8 cellular contexts compared by ENCODE assay signal in the genomic region with DNA sequence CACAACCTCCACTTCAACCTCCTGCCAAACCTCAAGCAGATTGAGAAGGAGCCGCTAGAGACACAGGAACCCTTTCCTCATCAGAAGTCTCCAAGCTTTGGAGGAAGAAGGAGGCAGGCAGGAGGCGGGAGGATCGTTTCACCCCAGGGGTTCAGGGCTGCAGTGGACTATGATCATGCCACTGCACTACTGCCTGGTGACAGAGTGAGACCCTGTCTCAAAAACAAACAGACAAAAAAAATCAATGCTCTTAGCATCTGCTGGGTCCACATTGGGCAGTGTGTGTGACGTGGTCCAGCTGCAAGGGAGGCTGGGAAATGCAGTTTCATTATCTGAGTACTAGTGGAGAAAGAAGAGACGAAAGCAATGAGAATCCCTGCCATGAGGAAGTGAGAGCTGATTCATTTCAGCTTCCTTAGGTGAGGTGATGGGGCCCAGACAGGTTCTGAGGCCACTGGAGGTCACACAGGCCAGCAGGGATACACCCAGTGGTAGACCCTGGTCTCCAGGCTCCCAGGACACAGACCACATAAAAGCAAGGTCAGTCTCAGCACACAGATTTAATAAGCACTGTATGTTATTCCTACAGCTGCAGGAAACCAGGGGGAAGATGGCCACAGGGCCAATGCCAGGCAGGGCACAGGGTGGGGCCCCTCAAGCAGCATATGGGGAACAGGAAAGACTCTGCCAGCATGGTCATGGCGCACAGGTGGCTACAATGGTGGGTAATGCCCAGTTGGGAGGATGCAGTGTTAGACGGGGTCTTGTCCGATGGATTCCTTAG. TPM values are rescaled to one million over a fixed set of nuclear protein-coding genes. Genes with fewer than 3 reads are reported as not detected.
DNase-seq lines count a peak whose midpoint lies in the region; ATAC-seq and TF ChIP-seq lines count a peak whose summit lies in the region.

No MANE protein-coding gene starts in this region.

- peaks cover 37 to 38% of the 10 kb centered on the region in 2 donors for H3K27me3 Mint-ChIP-seq in CD8-positive, alpha-beta memory T cell

- POLR2A ChIA-PET in CD8-positive, alpha-beta memory T cell (lab: Charles Lee): no interaction called here

- intact Hi-C loops in dorsolateral prefrontal cortex (cut with DNase I): no loop called here

- H3K4me3 ChIP-seq in dorsolateral prefrontal cortex: no peak overlapping the region
- H3K4me3 ChIP-seq in CD8-positive, alpha-beta memory T cell (ENCODE audit: low read length): no peak overlapping the region

- CTCF ChIA-PET in CD8-positive, alpha-beta memory T cell (lab: Charles Lee): interaction anchor here (2.5 kb wide), 1 partner anchor 18 kb away, joined by 6 read pairs; no protein-coding TSS in a partner anchor

- ATAC-seq in GM18502 (IDR thresholded peaks at IDR 0.05; ENCODE audit: poor library complexity, unreplicated experiment) (peak; percentile 93), GM21423 (IDR thresholded peaks at IDR 0.05; ENCODE audit: unreplicated experiment) (peak; percentile 80), HG03521 (IDR thresholded peaks at IDR 0.05; ENCODE audit: unreplicated experiment) (peak; percentile 91)

- peaks cover 12 to 18% (median 12%) of the 10 kb centered on the region in 3 donors for H3K4me1 Mint-ChIP-seq in CD8-positive, alpha-beta memory T cell

- peak in 6 of 10 donors; percentile 25 to 46 (median 36) for DNase-seq in dorsolateral prefrontal cortex
- DNase-seq in DMS79 treated with DMSO at 0.1 percent for 48 hours (lab: John Stamatoyannopoulos, UW): no peak
- no peak for DNase-seq in H4 (ENCODE audit: low spot score)
- no peak for DNase-seq in CD8-positive, alpha-beta memory T cell
- no peak for DNase-seq in NCI-H226

- no peak overlapping the region for H3K27ac Mint-ChIP-seq in CD8-positive, alpha-beta memory T cell

- H3K36me3 ChIP-seq in CD8-positive, alpha-beta memory T cell (ENCODE audit: insufficient read depth, low read length): no peaks in the 10 kb centered on the region

- H3K9me3 ChIP-seq in CD8-positive, alpha-beta memory T cell (ENCODE audit: low read length): no peaks in the 10 kb centered on the region

- no peak overlapping the region for H3K27ac ChIP-seq in dorsolateral prefrontal cortex
- H3K27ac ChIP-seq in CD8-positive, alpha-beta memory T cell (ENCODE audit: low read depth, low read length): no peak overlapping the region

- H3K9me3 Mint-ChIP-seq in CD8-positive, alpha-beta memory T cell: peaks cover 0 to 3% (median 2%) of the 10 kb centered on the region in 5 donors

- H3K36me3 Mint-ChIP-seq in CD8-positive, alpha-beta memory T cell: no peaks in the 10 kb centered on the region

- peak overlapping the region in 2 of 7 donors; percentile 7 to 32 for H3K4me3 Mint-ChIP-seq in CD8-positive, alpha-beta memory T cell

- no peaks in the 10 kb centered on the region for H3K4me1 ChIP-seq in CD8-positive, alpha-beta memory T cell (ENCODE audit: insufficient read depth, low read length)

- H3K27me3 ChIP-seq in dorsolateral prefrontal cortex: peaks cover 0 to 37% (median 22%) of the 10 kb centered on the region in 45 donors
- peaks cover 29% of the 10 kb centered on the region for H3K27me3 ChIP-seq in CD8-positive, alpha-beta memory T cell (ENCODE audit: insufficient read depth, low read length, poor library complexity, severe bottlenecking)

- no peak for TF ChIP-seq CTCF in dorsolateral prefrontal cortex (IDR thresholded peaks at IDR 0.05 in 54 of 56, conservative IDR thresholded peaks at IDR 0.05 in 2 of 56; ENCODE audit: low read depth in 1 of 56, partially characterized antibody in 56 of 56)

RNA-seq across cellular contexts. Expression of a gene that starts 4.3 kb away (rescaled TPM):
- total RNA-seq in dorsolateral prefrontal cortex: under 1 TPM in 20 of 120 experiments, not detected in 100; 0.33 to 0.91 (median 0.53) TPM
- total RNA-seq in H4 (2014; rRNA removed; shearing (Covaris generic)): not detected in 2 replicates
- not detected for total RNA-seq in CD8-positive, alpha-beta memory T cell
- not detected for polyA plus RNA-seq in CD8-positive, alpha-beta memory T cell

RNA-seq across cellular contexts. Expression of a gene that starts 22.9 kb away (rescaled TPM):
- total RNA-seq in dorsolateral prefrontal cortex: 10 to 100 TPM in 51 of 120 experiments, 1 to 10 TPM in 69; 2.6 to 32.6 (median 8.5) TPM
- not detected in 2 replicates for total RNA-seq in H4 (2014; rRNA removed; shearing (Covaris generic))
- not detected for total RNA-seq in CD8-positive, alpha-beta memory T cell
- polyA plus RNA-seq in CD8-positive, alpha-beta memory T cell: not detected

RNA-seq across cellular contexts. Expression of a gene that starts 53.5 kb away (rescaled TPM):
- 10 to 100 TPM in 3 of 120 experiments, 1 to 10 TPM in 78, under 1 TPM in 39; 0.16 to 15.1 (median 1.2) TPM for total RNA-seq in dorsolateral prefrontal cortex
- total RNA-seq in H4 (2014; rRNA removed; shearing (Covaris generic)): 0.02 TPM in 1 of 2 replicates, not detected in the other
- under 1 TPM; 0.18 to 0.24 TPM for total RNA-seq in CD8-positive, alpha-beta memory T cell
- not detected for polyA plus RNA-seq in CD8-positive, alpha-beta memory T cell

Comparison
In these comparisons a context has a peak if more than half of its experiments do, and no peak if none do; other contexts are left out.
1. DNase-seq: peak in dorsolateral prefrontal cortex (6 of 10); none in DMS79 treated with DMSO at 0.1 percent for 48 hours (single experiment), H4 (single experiment), CD8-positive, alpha-beta memory T cell (0 of 5) and NCI-H226 (single experiment).
2. Peak in every context shown above with its lines, with median percentiles within 50 percentile points of each other: ATAC-seq.